ENCODE assay signal across 27 cellular contexts in the genomic region with DNA sequence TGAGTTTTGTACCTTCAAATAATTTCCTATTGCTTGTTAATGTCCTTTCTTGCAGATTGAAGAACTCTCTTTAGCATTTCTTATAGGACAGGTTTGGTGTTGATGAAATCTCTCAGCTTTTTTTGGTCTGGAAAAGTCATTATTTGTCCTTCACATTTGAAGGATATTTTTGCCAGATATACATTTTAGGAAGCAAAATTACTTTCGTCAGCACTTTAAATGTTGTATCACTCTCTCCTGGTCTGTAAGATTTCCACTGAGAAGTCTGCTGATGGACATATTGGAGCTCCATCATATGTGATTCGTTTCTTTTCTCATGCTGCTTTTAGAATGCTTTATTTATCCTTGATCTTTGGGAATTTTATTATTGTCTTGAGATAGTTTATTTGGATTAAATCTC.
"Had no signal": no experiment of that assay in that cellular context is flagged by ENCODE, and none has a peak within 500 bp of the region (broad histone marks: within the 10 kb centered on the region; RNA-seq: fewer than 3 reads in every experiment).

No MANE protein-coding gene starts in this region.

- H3K4me1 ChIP-seq: stomach, suprapubic skin, testis, thyroid gland, tibial artery, tibial nerve, transverse colon, upper lobe of left lung, upper lobe of right lung, uterus, vagina had no signal

- ATAC-seq: stimulated activated effector memory CD8-positive, alpha-beta T cell treated with anti-CD3 and anti-CD28 coated beads, Interleukin-12 subunit alpha, Interleukin-12 subunit beta, amount 100 ng/mL, for 72 hours; stimulated activated memory B cell treated with anti-CD40 and anti-IgM and Interleukin-4, amounts not matched to agents 10 μg/mL and 1 μg/mL and 100 μg/mL, for 72 hours; stimulated activated naive B cell treated with anti-CD40 and anti-IgM and Interleukin-4, amounts not matched to agents 10 μg/mL and 1 μg/mL and 100 μg/mL, for 72 hours; stimulated activated naive CD8-positive, alpha-beta T cell treated with anti-CD3 and anti-CD28 coated beads, Interleukin-15, amount 100 ng/mL, for 72 hours; stimulated activated naive CD8-positive, alpha-beta T cell treated with anti-CD3 and anti-CD28 coated beads, Interleukin-15, Interleukin-2, amounts not matched to agents 100 U/mL and 50 U/mL, for 24 hours; upper lobe of right lung had no signal

- H3K27ac ChIP-seq: stomach, suprapubic skin, testis, thoracic aorta, thyroid gland, tibial artery, tibial nerve, transverse colon, upper lobe of left lung, upper lobe of right lung, uterus, vagina had no signal

- H3K36me3 ChIP-seq: stomach, suprapubic skin, thoracic aorta, thyroid gland, tibial artery, tibial nerve, transverse colon, upper lobe of left lung, upper lobe of right lung, vagina had no signal

- H3K9me3 ChIP-seq: suprapubic skin, testis, thoracic aorta, thyroid gland, tibial nerve, transverse colon, upper lobe of left lung, upper lobe of right lung, uterus, vagina had no signal

- DNase-seq: stimulated activated CD4-positive, alpha-beta T cell treated with anti-CD3 and anti-CD28 coated beads, Interleukin-2, amount 100 ng/mL, for 48 hours; stimulated activated CD4-positive, alpha-beta T cell treated with anti-CD3 and anti-CD28 coated beads, Interleukin-4, amount 100 ng/mL, for 1 hour; stimulated activated CD4-positive, alpha-beta T cell treated with anti-CD3 and anti-CD28 coated beads, Interleukin-4, amount 100 ng/mL, for 24 hours; stimulated activated CD4-positive, alpha-beta T cell treated with anti-CD3 and anti-CD28 coated beads, Interleukin-4, amount 100 ng/mL, for 4 hours; stimulated activated CD8-positive, alpha-beta memory T cell treated with anti-CD3 and anti-CD28 coated beads, Interleukin-4, amount 100 ng/mL, for 48 hours; stimulated activated naive B cell treated with anti-CD40 and anti-IgM and Interleukin-4, amounts not matched to agents 10 μg/mL and 1 μg/mL and 100 μg/mL, for 72 hours; stimulated activated naive CD4-positive, alpha-beta T cell; stimulated activated naive CD4-positive, alpha-beta T cell treated with Interleukin-2 at 50 U/mL for 16 hours; stimulated activated naive CD8-positive, alpha-beta T cell treated with anti-CD3 and anti-CD28 coated beads, Interleukin-15, amount 100 ng/mL, for 72 hours; stimulated activated naive CD8-positive, alpha-beta T cell treated with anti-CD3 and anti-CD28 coated beads, Interleukin-15, Interleukin-2, amounts not matched to agents 100 U/mL and 50 U/mL, for 24 hours; stomach; substantia nigra; testis; thyroid gland; tibial artery; transverse colon; trophoblast cell; upper lobe of left lung; upper lobe of right lung; uterus had no signal

- H3K27me3 ChIP-seq: stomach, suprapubic skin, testis, thyroid gland, tibial artery, tibial nerve, transverse colon, upper lobe of left lung, upper lobe of right lung, uterus, vagina had no signal

- FAIRE-seq: urothelium cell line had no signal

- H3K4me3 ChIP-seq: stomach, suprapubic skin, testis, thoracic aorta, thyroid gland, tibial artery, tibial nerve, transverse colon, upper lobe of left lung, upper lobe of right lung, uterus, vagina had no signal
